ENCODE assay signal across 9 cellular contexts in the genomic region with DNA sequence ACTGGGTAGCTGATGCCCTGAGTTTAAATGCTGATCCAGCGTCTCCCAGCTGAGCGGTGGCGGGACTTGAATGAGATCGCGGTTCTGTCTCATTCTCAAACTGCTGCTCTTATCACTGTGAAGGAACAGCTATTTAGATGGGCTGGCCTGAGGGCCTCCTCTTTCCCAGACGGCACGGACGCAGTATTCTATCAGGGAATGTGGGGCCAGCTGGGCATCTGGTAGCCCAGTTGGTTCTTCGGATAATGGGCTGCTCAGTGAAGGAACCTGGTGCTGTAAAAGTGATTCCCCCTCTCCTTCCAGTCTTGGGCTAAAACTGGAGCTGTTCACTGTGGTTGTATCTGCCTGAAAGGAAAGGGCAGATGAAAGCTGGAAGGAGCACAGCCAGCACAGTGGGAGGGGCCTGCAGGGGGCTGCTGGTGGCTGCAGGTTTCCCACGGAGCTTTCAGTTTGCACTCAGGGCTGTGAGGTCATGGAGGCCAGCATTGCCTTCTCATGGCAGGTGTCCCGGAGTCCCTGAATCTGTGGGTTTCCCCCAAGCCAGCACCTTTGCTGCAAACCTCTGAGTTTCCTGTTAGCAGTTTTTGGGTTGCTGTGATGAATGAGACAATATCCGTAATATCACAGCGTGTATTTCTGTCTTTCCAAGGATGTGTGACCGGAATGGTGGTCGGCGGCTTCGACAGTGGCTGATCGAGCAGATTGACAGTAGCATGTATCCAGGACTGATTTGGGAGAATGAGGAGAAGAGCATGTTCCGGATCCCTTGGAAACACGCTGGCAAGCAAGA. TPM values are rescaled to one million over a fixed set of nuclear protein-coding genes. Genes with fewer than 3 reads are reported as not detected.
DNase-seq lines count a peak whose midpoint lies in the region; ATAC-seq and TF ChIP-seq lines count a peak whose summit lies in the region.
"Had no signal": no experiment of that assay in that cellular context is flagged by ENCODE, and none has a peak within 500 bp of the region (broad histone marks: within the 10 kb centered on the region; RNA-seq: fewer than 3 reads in every experiment).

No MANE protein-coding gene starts in this region.

- H3K27me3 Mint-ChIP-seq in naive thymus-derived CD4-positive, alpha-beta T cell: peaks cover 0 to 5% (median 0%) of the 10 kb centered on the region in 5 donors
- H3K27me3 Mint-ChIP-seq in osteocyte (ENCODE audit: unreplicated experiment): peaks cover 53% of the 10 kb centered on the region

- peak overlapping the region; percentile 74 to 98 (median 90) for H3K27ac Mint-ChIP-seq in naive thymus-derived CD4-positive, alpha-beta T cell
- H3K27ac Mint-ChIP-seq in osteocyte (ENCODE audit: unreplicated experiment): no peak overlapping the region

- H3K4me1 Mint-ChIP-seq in naive thymus-derived CD4-positive, alpha-beta T cell: peaks cover 46 to 68% (median 60%) of the 10 kb centered on the region in 7 donors
- peaks cover 8% of the 10 kb centered on the region for H3K4me1 Mint-ChIP-seq in osteocyte (ENCODE audit: unreplicated experiment)

- peak overlapping the region; percentile 85 to 99 (median 94) for H3K4me3 Mint-ChIP-seq in naive thymus-derived CD4-positive, alpha-beta T cell
- H3K4me3 Mint-ChIP-seq in osteocyte (ENCODE audit: unreplicated experiment): no peak overlapping the region

- ATAC-seq in GM19043 (IDR thresholded peaks at IDR 0.05; ENCODE audit: low read depth, unreplicated experiment): peak; percentile 63
- peak; percentile 70 for ATAC-seq in HG03045 (IDR thresholded peaks at IDR 0.05; ENCODE audit: unreplicated experiment)
- ATAC-seq in naive thymus-derived CD4-positive, alpha-beta T cell: peak; percentile 74
- ATAC-seq in left colon: no peak

- POLR2A ChIA-PET in naive thymus-derived CD4-positive, alpha-beta T cell (lab: Charles Lee): interaction anchor here (0.6 to 1.4 kb wide), 4 partner anchors 11 to 85 kb away, joined by 3 to 7 read pairs (median 4); no protein-coding TSS in a partner anchor

- intact Hi-C loops in naive thymus-derived CD4-positive, alpha-beta T cell (cut with micrococcal nuclease): loop anchor here (1.0 to 5.0 kb wide), 5 partner anchors 14 to 103 kb away; partner anchors contain the start of genes COX4I1 (in 1 of the 2) and EMC8 (in 1 of the 2)
- intact Hi-C loops in left colon (cut with DNase I, micrococcal nuclease): no loop called here

- H3K36me3 ChIP-seq in naive thymus-derived CD4-positive, alpha-beta T cell (ENCODE audit: control insufficient read depth in 2 of 3, insufficient read depth in 3 of 3, low read length in 3 of 3): peaks cover 0 to 4% (median 0%) of the 10 kb centered on the region in 3 experiments

- CTCF ChIA-PET in naive thymus-derived CD4-positive, alpha-beta T cell (lab: Charles Lee): interaction anchor here (0.6 to 1.5 kb wide), 2 partner anchors 35 to 83 kb away, joined by 3 read pairs; no protein-coding TSS in a partner anchor

- peak overlapping the region; percentile 63 for H3K27ac ChIP-seq in naive thymus-derived CD4-positive, alpha-beta T cell (ENCODE audit: low read depth, low read length)

- peaks cover 18 to 28% of the 10 kb centered on the region in 2 donors for H3K4me1 ChIP-seq in naive thymus-derived CD4-positive, alpha-beta T cell (ENCODE audit: control insufficient read depth in 2 of 2, insufficient read depth in 2 of 2, low read length in 2 of 2)

- DNase-seq in activated CD4-positive, alpha-beta T cell treated with anti-CD3 and anti-CD28 coated beads, Interleukin-2, amount 50 U/mL, for 48 hours: peak; percentile 61 to 68
- DNase-seq in naive thymus-derived CD4-positive, alpha-beta T cell: peak in 8 of 9 donors; percentile 35 to 71 (median 52)
- DNase-seq in OCI-M2 (lab: John Stamatoyannopoulos, UW; ENCODE audit: unreplicated experiment) (no peak), osteocyte (ENCODE audit: extremely low spot score, unreplicated experiment) (no peak), NCI-H510A (lab: John Stamatoyannopoulos, UW) (no peak), left colon (no peak)

- H3K36me3 Mint-ChIP-seq in naive thymus-derived CD4-positive, alpha-beta T cell: peaks cover 0 to 33% (median 0%) of the 10 kb centered on the region in 5 donors
- no peaks in the 10 kb centered on the region for H3K36me3 Mint-ChIP-seq in osteocyte (ENCODE audit: unreplicated experiment)

- H3K9me3 Mint-ChIP-seq in naive thymus-derived CD4-positive, alpha-beta T cell: peaks cover 0 to 2% (median 0%) of the 10 kb centered on the region in 11 donors
- peaks cover 6% of the 10 kb centered on the region for H3K9me3 Mint-ChIP-seq in osteocyte (ENCODE audit: unreplicated experiment)

- H3K27me3 ChIP-seq in naive thymus-derived CD4-positive, alpha-beta T cell (ENCODE audit: control insufficient read depth in 2 of 2, insufficient read depth in 2 of 2, low read length in 2 of 2): no peaks in the 10 kb centered on the region

- no peak for TF ChIP-seq CTCF in osteocyte (IDR thresholded peaks at IDR 0.05)

- peak overlapping the region; percentile 53 for H3K4me3 ChIP-seq in naive thymus-derived CD4-positive, alpha-beta T cell (ENCODE audit: low read length)

- H3K9me3 ChIP-seq in naive thymus-derived CD4-positive, alpha-beta T cell (ENCODE audit: control insufficient read depth in 2 of 3, low read length in 3 of 3): no peaks in the 10 kb centered on the region

RNA-seq across cellular contexts. Expression of gene IRF8, which starts 3.6 kb away (rescaled TPM):
- total RNA-seq in naive thymus-derived CD4-positive, alpha-beta T cell: 100 to 1,000 TPM in 1 of 5 experiments, 10 to 100 TPM in 2, 1 to 10 TPM in 2; 3.5 to 105 (median 19.9) TPM
- polyA plus RNA-seq in naive thymus-derived CD4-positive, alpha-beta T cell: 1 to 10 TPM; 4.5 to 6.4 TPM
- total RNA-seq in osteocyte (not detected in 2 replicates), left colon (10 to 100 TPM; 41.9 to 48.7 TPM)
- polyA plus RNA-seq: keratinocyte had no signal

Comparison
In these comparisons a context has a peak if more than half of its experiments do, and no peak if none do; other contexts are left out.
1. DNase-seq: peak in activated CD4-positive, alpha-beta T cell treated with anti-CD3 and anti-CD28 coated beads, Interleukin-2, amount 50 U/mL, for 48 hours (2 of 2) and naive thymus-derived CD4-positive, alpha-beta T cell (8 of 9); none in OCI-M2 (single experiment), osteocyte (single experiment), NCI-H510A (single experiment) and left colon (0 of 2).
2. intact Hi-C loops: an anchor here in naive thymus-derived CD4-positive, alpha-beta T cell (1.0 to 5.0 kb wide); none called in left colon.